ENCODE assay signal across 1 cellular context in genomic region chr1:153990468-153991150, GRCh38.
TF ChIP-seq lines count a peak whose summit lies in the region.

Gene RPS27 (plus strand): TSS chr1:153990762. CDS start chr1:153990797, 35 bp downstream.

TF ChIP-seq in K562, 482 proteins besides CTCF, POLR2A, EP300 and RAD21 (continued from another document and continues in another):
- no peak for TF ChIP-seq RREB1 (CRISPR knock-in tag; IDR thresholded peaks at IDR 0.05)
- TF ChIP-seq ZNF224 (CRISPR knock-in tag; IDR thresholded peaks at IDR 0.05), result no peak
- TF ChIP-seq XRCC3 (IDR thresholded peaks at IDR 0.05), result no peak
- TF ChIP-seq ZBTB33 (CRISPR knock-in tag; IDR thresholded peaks at IDR 0.05), result peak; percentile 30; the same call in 1 of the 2 replicates
- TF ChIP-seq TCF15 (CRISPR knock-in tag; IDR thresholded peaks at IDR 0.05), result no peak
- no peak for TF ChIP-seq POLR3G (IDR thresholded peaks at IDR 0.05; ENCODE audit: extremely low read depth, insufficient read length, insufficient replicate concordance)
- TF ChIP-seq E2F6 (IDR thresholded peaks at IDR 0.05; ENCODE audit: borderline replicate concordance in 1 of 2, extremely low read depth in 1 of 2, insufficient read depth in 1 of 2, insufficient read length in 1 of 2, low read depth in 1 of 2, low read length in 1 of 2, poor library complexity in 1 of 2, severe bottlenecking in 1 of 2), result no peak
- peak; percentile 32; the same call in 1 of the 2 replicates for TF ChIP-seq ZKSCAN1 (IDR thresholded peaks at IDR 0.05; ENCODE audit: low read depth, low read length)
- TF ChIP-seq DEAF1 (CRISPR knock-in tag; IDR thresholded peaks at IDR 0.05), result 0 out of 2 replicates have a peak, but pooled peaks have one; percentile 15
- TF ChIP-seq TAF7 (tag; IDR thresholded peaks at IDR 0.05), result peak; percentile 99
- no peak for TF ChIP-seq SETDB1 (IDR thresholded peaks at IDR 0.05; ENCODE audit: low read length)
- no peak for TF ChIP-seq ZNF232 (CRISPR knock-in tag; IDR thresholded peaks at IDR 0.05)
- TF ChIP-seq KLF1 (tag; IDR thresholded peaks at IDR 0.05), result no peak
- peak; percentile 93 for TF ChIP-seq CEBPB (tag; IDR thresholded peaks at IDR 0.05)
- TF ChIP-seq ZNF12 (CRISPR knock-in tag; IDR thresholded peaks at IDR 0.05), result no peak
- peak; percentile 99 for TF ChIP-seq THAP7 (CRISPR knock-in tag; IDR thresholded peaks at IDR 0.05)
- no peak; the same call in 1 of the 2 replicates for TF ChIP-seq FOXO4 (CRISPR knock-in tag; IDR thresholded peaks at IDR 0.05)
- no peak for TF ChIP-seq ZNF75A (CRISPR knock-in tag; IDR thresholded peaks at IDR 0.05)
- TF ChIP-seq PML (IDR thresholded peaks at IDR 0.05; ENCODE audit: low read length), result peak; percentile 98
- TF ChIP-seq USF1 (CRISPR knock-in tag; IDR thresholded peaks at IDR 0.05), result no peak
- TF ChIP-seq KAT7 (CRISPR knock-in tag; IDR thresholded peaks at IDR 0.05; ENCODE audit: borderline replicate concordance), result peak; percentile 45; the same call in 1 of the 2 replicates
- TF ChIP-seq RNF2 (IDR thresholded peaks at IDR 0.05), result peak; percentile 71; the same call in 1 of the 2 replicates
- no peak for TF ChIP-seq E4F1 (CRISPR knock-in tag; IDR thresholded peaks at IDR 0.05; ENCODE audit: borderline replicate concordance)
- TF ChIP-seq HDAC2 (IDR thresholded peaks at IDR 0.05), result peak; percentile 55; the same call in 1 of the 2 replicates
- peak; percentile 94 to 98 (median 98) for TF ChIP-seq YY1 (IDR thresholded peaks at IDR 0.05; ENCODE audit: borderline replicate concordance in 1 of 3, control insufficient read depth in 1 of 3, extremely low read depth in 1 of 3, insufficient read depth in 3 of 3, insufficient read length in 1 of 3, insufficient replicate concordance in 2 of 3, low read depth in 1 of 3, low read length in 2 of 3)
- TF ChIP-seq CTCFL (IDR thresholded peaks at IDR 0.05; ENCODE audit: borderline replicate concordance, insufficient read depth, low read depth, low read length, poor library complexity, severe bottlenecking), result no peak
- TF ChIP-seq THAP12 (CRISPR knock-in tag; IDR thresholded peaks at IDR 0.05), result peak; percentile 65; the same call in 1 of the 2 replicates
- TF ChIP-seq ZNF507 (tag; conservative IDR thresholded peaks at IDR 0.05), result no peak
